In the genomic region with DNA sequence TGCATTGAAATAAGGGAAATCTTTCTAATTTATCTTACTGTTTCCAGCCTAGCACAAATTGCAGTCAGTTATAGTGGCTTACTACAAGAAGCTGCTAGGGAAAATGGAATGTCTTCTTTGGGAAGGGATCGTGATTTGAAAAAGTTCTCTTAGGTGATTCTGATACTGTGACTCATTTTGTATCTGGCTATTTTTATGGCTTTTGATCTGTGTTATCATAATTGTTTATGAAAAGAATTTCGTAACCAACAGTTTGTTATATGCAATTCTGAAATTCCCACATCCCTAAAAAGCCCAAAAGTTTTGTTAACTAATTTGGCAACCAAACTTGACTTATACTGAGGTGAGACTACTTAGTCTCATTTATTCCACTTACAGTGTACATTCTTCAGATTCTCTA, we compare ENCODE assay signal across 21 cellular contexts. TPM values are rescaled to one million over a fixed set of nuclear protein-coding genes. Genes with fewer than 3 reads are reported as not detected.
DNase-seq lines count a peak whose midpoint lies in the region; ATAC-seq, FAIRE-seq and TF ChIP-seq lines count a peak whose summit lies in the region.
"Had no signal": no experiment of that assay in that cellular context is flagged by ENCODE, and none has a peak within 500 bp of the region (broad histone marks: within the 10 kb centered on the region; RNA-seq: fewer than 3 reads in every experiment).

No MANE protein-coding gene starts in this region.

- no peak overlapping the region for H3K23ac ChIP-seq in mesendoderm (ENCODE audit: low read length)

- TF ChIP-seq CTCF in A549 (IDR thresholded peaks at IDR 0.05) (no peak), osteoblast (IDR thresholded peaks at IDR 0.05; ENCODE audit: extremely low read depth, low read depth, low read length) (no peak)

- H4K5ac ChIP-seq in mesendoderm (ENCODE audit: low read length), result no peak overlapping the region

- no peak for ATAC-seq in A549
- ATAC-seq: CD8-positive, alpha-beta T cell had no signal

- TF ChIP-seq POLR2A in A549 (IDR thresholded peaks at IDR 0.05; ENCODE audit: low read length), result no peak

- H4K8ac ChIP-seq in mesendoderm (ENCODE audit: low read depth, low read length), result no peak overlapping the region

- H3K27me3 ChIP-seq in mesendoderm (ENCODE audit: insufficient read depth, low read length, poor library complexity), result no peaks in the 10 kb centered on the region
- no peaks in the 10 kb centered on the region for H3K27me3 ChIP-seq in osteoblast (ENCODE audit: insufficient read depth, low read length)
- H3K27me3 ChIP-seq: BLaER1, Peyer's patch, SJSA1 had no signal

- WGBS in A549 (ENCODE audit: missing lambda C conversion rate), result 88% methylated on average over 2 of the region's 2 CpGs
- WGBS in mesendoderm (ENCODE audit: extremely low coverage, insufficient coverage, low lambda C conversion rate), result no CpG with 5 or more reads among the region's 2 CpGs

- no peak overlapping the region for H2AFZ ChIP-seq in osteoblast (ENCODE audit: low read length)

- H3K4me3 ChIP-seq in A549, result no peak overlapping the region
- H3K4me3 ChIP-seq in mesendoderm (ENCODE audit: low read length), result no peak overlapping the region
- no peak overlapping the region for H3K4me3 ChIP-seq in osteoblast (ENCODE audit: insufficient read depth, low read length)
- H3K4me3 ChIP-seq: BLaER1, Peyer's patch, SJSA1 had no signal

- no peak overlapping the region for H2BK15ac ChIP-seq in mesendoderm (replicated peaks; ENCODE audit: low read depth)

- H2AK5ac ChIP-seq in mesendoderm (ENCODE audit: low read length), result no peak overlapping the region

- no peak for TF ChIP-seq RAD21 in A549 (conservative IDR thresholded peaks at IDR 0.05 in 1 of 2, IDR thresholded peaks at IDR 0.05 in 1 of 2)

- H3K36me3 ChIP-seq in mesendoderm (ENCODE audit: control insufficient read depth, insufficient read depth, low read length), result no peaks in the 10 kb centered on the region
- no peaks in the 10 kb centered on the region for H3K36me3 ChIP-seq in osteoblast (ENCODE audit: insufficient read depth, low read length)
- H3K36me3 ChIP-seq: Peyer's patch, SJSA1 had no signal

- H3K18ac ChIP-seq in mesendoderm (ENCODE audit: low read length), result no peak overlapping the region

- no peak overlapping the region for H3K56ac ChIP-seq in mesendoderm (ENCODE audit: low read length)

- no peak for TF ChIP-seq EP300 in A549 (IDR thresholded peaks at IDR 0.05)

- CTCF ChIA-PET in A549 (lab: Yijun Ruan, JAX), result interaction anchor here (1.0 kb wide), 1 partner anchor 69 kb away, joined by 3 read pairs; no protein-coding TSS in a partner anchor

- H3K4me2 ChIP-seq in A549 (0 out of 3 replicates have a peak overlapping the region, but pooled peaks have one; percentile 16), mesendoderm (ENCODE audit: low read length) (no peak overlapping the region), osteoblast (ENCODE audit: insufficient read depth, low read length) (no peak overlapping the region)
- H3K4me2 ChIP-seq: BLaER1 had no signal

- peaks cover 52% of the 10 kb centered on the region for H3K79me2 ChIP-seq in mesendoderm (ENCODE audit: control insufficient read depth, insufficient read depth, low read length)
- peaks cover 10% of the 10 kb centered on the region for H3K79me2 ChIP-seq in osteoblast (ENCODE audit: insufficient read depth, low read length)

- H3K9me3 ChIP-seq in A549 (no peaks in the 10 kb centered on the region), osteoblast (ENCODE audit: low read depth, low read length) (no peaks in the 10 kb centered on the region)
- H3K9me3 ChIP-seq: Peyer's patch, SJSA1 had no signal

- H3K79me1 ChIP-seq in mesendoderm (ENCODE audit: low read length), result peaks cover 19% of the 10 kb centered on the region

- no peak overlapping the region for H3K4ac ChIP-seq in mesendoderm (ENCODE audit: low read depth, low read length)

- H3K27ac ChIP-seq in A549, result no peak overlapping the region
- H3K27ac ChIP-seq in mesendoderm (ENCODE audit: low read depth, low read length), result no peak overlapping the region
- H3K27ac ChIP-seq in osteoblast (ENCODE audit: low read depth, low read length), result no peak overlapping the region
- H3K27ac ChIP-seq: BLaER1, Peyer's patch, SJSA1 had no signal

- H3K9ac ChIP-seq in mesendoderm (ENCODE audit: low read length), result no peak overlapping the region
- H3K9ac ChIP-seq: BLaER1 had no signal

- DNase-seq in A549 (ENCODE audit: low read depth in 1 of 2, low spot score in 1 of 2), result no peak
- peak; percentile 46 for DNase-seq in HCEC 1CT
- DNase-seq in amniotic epithelial cell (ENCODE audit: low read depth), result peak; percentile 61
- DNase-seq in iris pigment epithelial cell (ENCODE audit: low read depth), result peak; percentile 40
- no peak for DNase-seq in mesendoderm
- no peak for DNase-seq in EL
- no peak for DNase-seq in osteoblast (ENCODE audit: insufficient read length, low spot score, missing footprints)
- DNase-seq: CD8-positive, alpha-beta T cell; DMS53; H9; MM.1S; NCI-H1092 treated with DMSO at 0.1 percent for 48 hours; NCI-H146; NCI-H2081; NCI-H510A; NCI-H748 treated with DMSO at 0.1 percent for 48 hours; NK-92 treated with Interleukin-12 subunit alpha and Interleukin-12 subunit beta, amount 100 ng/mL, for 24 hours; Peyer's patch had no signal

- no peak overlapping the region for H2BK5ac ChIP-seq in mesendoderm (ENCODE audit: low read length)

- no peak overlapping the region for H2BK120ac ChIP-seq in mesendoderm (ENCODE audit: low read depth, low read length)

- no peak for FAIRE-seq in A549 (lab: Jason Lieb, UNC)
- FAIRE-seq: HTR-8/SVneo had no signal

- POLR2A ChIA-PET in A549 (lab: Yijun Ruan, JAX), result no interaction called here

- H4K20me1 ChIP-seq in osteoblast (ENCODE audit: insufficient read depth, low read length), result peaks cover 9% of the 10 kb centered on the region

- peaks cover 16% of the 10 kb centered on the region; the same call in 2 of the 3 replicates for H3K4me1 ChIP-seq in A549
- peaks cover 6% of the 10 kb centered on the region for H3K4me1 ChIP-seq in mesendoderm (ENCODE audit: control insufficient read depth, low read depth, low read length)
- no peaks in the 10 kb centered on the region for H3K4me1 ChIP-seq in osteoblast (ENCODE audit: insufficient read depth, low read length)
- H3K4me1 ChIP-seq: BLaER1, Peyer's patch, SJSA1 had no signal

TF ChIP-seq in A549, 52 proteins besides CTCF, POLR2A, EP300 and RAD21:
- no peak for TF ChIP-seq TP53 (CRISPR knock-in tag; IDR thresholded peaks at IDR 0.05)
- TF ChIP-seq, protein P1, sequence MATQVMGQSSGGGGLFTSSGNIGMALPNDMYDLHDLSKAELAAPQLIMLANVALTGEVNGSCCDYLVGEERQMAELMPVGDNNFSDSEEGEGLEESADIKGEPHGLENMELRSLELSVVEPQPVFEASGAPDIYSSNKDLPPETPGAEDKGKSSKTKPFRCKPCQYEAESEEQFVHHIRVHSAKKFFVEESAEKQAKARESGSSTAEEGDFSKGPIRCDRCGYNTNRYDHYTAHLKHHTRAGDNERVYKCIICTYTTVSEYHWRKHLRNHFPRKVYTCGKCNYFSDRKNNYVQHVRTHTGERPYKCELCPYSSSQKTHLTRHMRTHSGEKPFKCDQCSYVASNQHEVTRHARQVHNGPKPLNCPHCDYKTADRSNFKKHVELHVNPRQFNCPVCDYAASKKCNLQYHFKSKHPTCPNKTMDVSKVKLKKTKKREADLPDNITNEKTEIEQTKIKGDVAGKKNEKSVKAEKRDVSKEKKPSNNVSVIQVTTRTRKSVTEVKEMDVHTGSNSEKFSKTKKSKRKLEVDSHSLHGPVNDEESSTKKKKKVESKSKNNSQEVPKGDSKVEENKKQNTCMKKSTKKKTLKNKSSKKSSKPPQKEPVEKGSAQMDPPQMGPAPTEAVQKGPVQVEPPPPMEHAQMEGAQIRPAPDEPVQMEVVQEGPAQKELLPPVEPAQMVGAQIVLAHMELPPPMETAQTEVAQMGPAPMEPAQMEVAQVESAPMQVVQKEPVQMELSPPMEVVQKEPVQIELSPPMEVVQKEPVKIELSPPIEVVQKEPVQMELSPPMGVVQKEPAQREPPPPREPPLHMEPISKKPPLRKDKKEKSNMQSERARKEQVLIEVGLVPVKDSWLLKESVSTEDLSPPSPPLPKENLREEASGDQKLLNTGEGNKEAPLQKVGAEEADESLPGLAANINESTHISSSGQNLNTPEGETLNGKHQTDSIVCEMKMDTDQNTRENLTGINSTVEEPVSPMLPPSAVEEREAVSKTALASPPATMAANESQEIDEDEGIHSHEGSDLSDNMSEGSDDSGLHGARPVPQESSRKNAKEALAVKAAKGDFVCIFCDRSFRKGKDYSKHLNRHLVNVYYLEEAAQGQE (IDR thresholded peaks at IDR 0.05), result no peak

RNA-seq across cellular contexts. Expression of a gene that starts 12.4 kb away (rescaled TPM):
- polyA plus RNA-seq in A549 (2011; rRNA removed), result 36.6 and 47.9 TPM in 2 replicates
- polyA plus RNA-seq in A549 (2012; cell fraction: cytosol; rRNA removed), result 7.2 and 9.2 TPM in 2 replicates
- polyA plus RNA-seq in A549 (2012; cell fraction: nucleus; rRNA removed), result 8.8 and 10.0 TPM in 2 replicates
- 14.1 to 16.9 TPM (median 14.5 TPM) in 3 replicates for polyA plus RNA-seq in A549 (2017; fragmentation: RNase III; extraction: RNeasy Plus Mini Kit Qiagen cat#74134 plus additional on column Dnase treatment)
- 80.4 and 84.0 TPM in 2 replicates for polyA minus RNA-seq in A549 (2011; rRNA and poly(A)+ RNA removed)
- polyA plus RNA-seq in mesendoderm (2013, experiment 1 of 2), result 11.0 TPM
- 11.4 TPM for polyA plus RNA-seq in mesendoderm (2013, experiment 2 of 2)
- 19.5 and 24.8 TPM in 2 replicates for total RNA-seq in osteoblast

Comparison
In these comparisons a context has a peak if more than half of its experiments do, and no peak if none do; other contexts are left out.
1. DNase-seq: peak in HCEC 1CT (single experiment), amniotic epithelial cell (single experiment) and iris pigment epithelial cell (single experiment); none in A549 (0 of 2), mesendoderm (single experiment), EL (single experiment) and osteoblast (single experiment).